In genomic region chr4:41432219-41432618, GRCh38 we compare ENCODE assay signal across 13 cellular contexts.
DNase-seq lines count a peak whose midpoint lies in the region; ATAC-seq and TF ChIP-seq lines count a peak whose summit lies in the region.
"Had no signal": no experiment of that assay in that cellular context is flagged by ENCODE, and none has a peak within 500 bp of the region (broad histone marks: within the 10 kb centered on the region; RNA-seq: fewer than 3 reads in every experiment).

No MANE protein-coding gene starts in this region.

- H3K27me3 ChIP-seq in HUES6 (ENCODE audit: control insufficient read depth, insufficient read depth, low read length) (no peaks in the 10 kb centered on the region), mesendoderm (ENCODE audit: insufficient read depth, low read length, poor library complexity) (no peaks in the 10 kb centered on the region), Karpas-422 (ENCODE audit: low read length) (no peaks in the 10 kb centered on the region)

- H3K4me1 ChIP-seq in HUES6 (ENCODE audit: control insufficient read depth, insufficient read depth, low read length) (peaks cover 67% of the 10 kb centered on the region), mesendoderm (ENCODE audit: control insufficient read depth, low read depth, low read length) (peaks cover 7% of the 10 kb centered on the region), Karpas-422 (ENCODE audit: low read length) (no peaks in the 10 kb centered on the region)

- WGBS in mesendoderm (ENCODE audit: extremely low coverage, insufficient coverage, low lambda C conversion rate) = no CpG with 5 or more reads among the region's 2 CpGs

- H4K8ac ChIP-seq in mesendoderm (ENCODE audit: low read depth, low read length) = no peak overlapping the region

- H2BK5ac ChIP-seq in mesendoderm (ENCODE audit: low read length) = peak overlapping the region; percentile 65

- peaks cover 1% of the 10 kb centered on the region for H3K36me3 Mint-ChIP-seq in chondrocyte (ENCODE audit: low read depth)
- peaks cover 3% of the 10 kb centered on the region for H3K36me3 Mint-ChIP-seq in type B pancreatic cell
- no peaks in the 10 kb centered on the region for H3K36me3 Mint-ChIP-seq in naive thymus-derived CD8-positive, alpha-beta T cell

- H3K9me3 Mint-ChIP-seq in chondrocyte (ENCODE audit: low read depth) (no peaks in the 10 kb centered on the region), type B pancreatic cell (peaks cover 3% of the 10 kb centered on the region)
- H3K9me3 Mint-ChIP-seq in naive thymus-derived CD8-positive, alpha-beta T cell = peaks cover 0 to 8% (median 3%) of the 10 kb centered on the region in 9 donors
- H3K9me3 Mint-ChIP-seq: activated CD4-positive, alpha-beta T cell treated with anti-CD3 and anti-CD28 coated beads, Interleukin-2, amount 10 ng/mL, durations not matched to agents 7 days and 5 days had no signal

- H3K4ac ChIP-seq in mesendoderm (ENCODE audit: low read depth, low read length) = no peak overlapping the region

- peaks cover 11% of the 10 kb centered on the region for H3K9me3 ChIP-seq in HUES6 (ENCODE audit: control insufficient read depth, insufficient read depth, low read depth, low read length)
- no peaks in the 10 kb centered on the region for H3K9me3 ChIP-seq in Karpas-422 (ENCODE audit: low read length)

- ATAC-seq in naive thymus-derived CD8-positive, alpha-beta T cell = no peak
- ATAC-seq: K562 had no signal

- H3K27me3 Mint-ChIP-seq in chondrocyte (ENCODE audit: low read depth) = peaks cover 2% of the 10 kb centered on the region
- no peaks in the 10 kb centered on the region for H3K27me3 Mint-ChIP-seq in type B pancreatic cell
- H3K27me3 Mint-ChIP-seq in naive thymus-derived CD8-positive, alpha-beta T cell = peaks cover 1 to 9% (median 6%) of the 10 kb centered on the region in 5 donors
- H3K27me3 Mint-ChIP-seq: activated CD4-positive, alpha-beta T cell treated with anti-CD3 and anti-CD28 coated beads, Interleukin-2, amount 10 ng/mL, durations not matched to agents 7 days and 5 days had no signal

- H3K4me1 Mint-ChIP-seq in chondrocyte (ENCODE audit: low read depth) (peaks cover 56% of the 10 kb centered on the region), type B pancreatic cell (ENCODE audit: unreplicated experiment) (peaks cover 60% of the 10 kb centered on the region)
- no peaks in the 10 kb centered on the region for H3K4me1 Mint-ChIP-seq in naive thymus-derived CD8-positive, alpha-beta T cell
- H3K4me1 Mint-ChIP-seq: activated CD4-positive, alpha-beta T cell treated with anti-CD3 and anti-CD28 coated beads, Interleukin-2, amount 10 ng/mL, durations not matched to agents 7 days and 5 days had no signal

- H3K9me2 ChIP-seq in Karpas-422 (replicated peaks; ENCODE audit: insufficient read depth, low read length) = no peaks in the 10 kb centered on the region

- no peak overlapping the region for H2AK5ac ChIP-seq in mesendoderm (ENCODE audit: low read length)

- H3K4me3 Mint-ChIP-seq in chondrocyte (ENCODE audit: unreplicated experiment) = no peak overlapping the region
- no peak overlapping the region for H3K4me3 Mint-ChIP-seq in type B pancreatic cell
- no peak overlapping the region for H3K4me3 Mint-ChIP-seq in naive thymus-derived CD8-positive, alpha-beta T cell
- H3K4me3 Mint-ChIP-seq: activated CD4-positive, alpha-beta T cell treated with anti-CD3 and anti-CD28 coated beads, Interleukin-2, amount 10 ng/mL, durations not matched to agents 7 days and 5 days had no signal

- H3K79me2 ChIP-seq in mesendoderm (ENCODE audit: control insufficient read depth, insufficient read depth, low read length) (no peaks in the 10 kb centered on the region), Karpas-422 (ENCODE audit: low read length) (no peaks in the 10 kb centered on the region)

- no peak overlapping the region for H4K5ac ChIP-seq in mesendoderm (ENCODE audit: low read length)

- H3K27ac Mint-ChIP-seq in chondrocyte (ENCODE audit: unreplicated experiment) (peak overlapping the region; percentile 28), type B pancreatic cell (peak overlapping the region; percentile 4)
- H3K27ac Mint-ChIP-seq in naive thymus-derived CD8-positive, alpha-beta T cell = no peak overlapping the region
- H3K27ac Mint-ChIP-seq: activated CD4-positive, alpha-beta T cell treated with anti-CD3 and anti-CD28 coated beads, Interleukin-2, amount 10 ng/mL, durations not matched to agents 7 days and 5 days had no signal

- H3K18ac ChIP-seq in mesendoderm (ENCODE audit: low read length) = peak overlapping the region; percentile 78

- no peak for TF ChIP-seq CTCF in chondrocyte (IDR thresholded peaks at IDR 0.05)
- TF ChIP-seq CTCF in type B pancreatic cell (conservative IDR thresholded peaks at IDR 0.05) = no peak

- POLR2A ChIA-PET in naive thymus-derived CD8-positive, alpha-beta T cell (lab: Charles Lee) = no interaction called here

- no peak overlapping the region for H3K4me3 ChIP-seq in HUES6 (ENCODE audit: low read depth, low read length)
- H3K4me3 ChIP-seq in mesendoderm (ENCODE audit: low read length) = no peak overlapping the region
- no peak overlapping the region for H3K4me3 ChIP-seq in Karpas-422 (ENCODE audit: low read length)
- H3K4me3 ChIP-seq: K562 had no signal

- H3K56ac ChIP-seq in mesendoderm (ENCODE audit: low read length) = no peak overlapping the region

- no peak overlapping the region for H2AFZ ChIP-seq in Karpas-422 (ENCODE audit: low read length)

- DNase-seq in chondrocyte (ENCODE audit: low spot score) (no peak), mesendoderm (no peak), type B pancreatic cell (ENCODE audit: extremely low spot score, unreplicated experiment) (no peak), Karpas-422 (no peak)
- DNase-seq in stimulated activated CD8-positive, alpha-beta memory T cell treated with anti-CD3 and anti-CD28 coated beads, Interleukin-4, amount 100 ng/mL, for 48 hours = no peak
- DNase-seq in naive thymus-derived CD8-positive, alpha-beta T cell = no peak
- DNase-seq: activated CD4-positive, alpha-beta T cell treated with anti-CD3 and anti-CD28 coated beads, Interleukin-2, amount 10 ng/mL, durations not matched to agents 7 days and 5 days; cerebellar nuclear complex; head of caudate nucleus; NCI-H1092; stimulated activated CD4-positive, alpha-beta T cell treated with anti-CD3 and anti-CD28 coated beads, Interleukin-4, amount 100 ng/mL, for 4 hours had no signal

- H3K4me2 ChIP-seq in mesendoderm (ENCODE audit: low read length) = no peak overlapping the region
- H3K4me2 ChIP-seq in Karpas-422 (ENCODE audit: low read depth, low read length, poor library complexity, severe bottlenecking) = no peak overlapping the region

- peak overlapping the region; percentile 20 for H2BK15ac ChIP-seq in mesendoderm (replicated peaks; ENCODE audit: low read depth)

- no peak overlapping the region for H3K23ac ChIP-seq in mesendoderm (ENCODE audit: low read length)

- H3K36me3 ChIP-seq in HUES6 (ENCODE audit: control insufficient read depth, insufficient read depth, low read length) (no peaks in the 10 kb centered on the region), mesendoderm (ENCODE audit: control insufficient read depth, insufficient read depth, low read length) (no peaks in the 10 kb centered on the region), Karpas-422 (ENCODE audit: insufficient read depth, low read length) (no peaks in the 10 kb centered on the region)

- peak overlapping the region; percentile 89 for H3K27ac ChIP-seq in HUES6 (ENCODE audit: low read depth, low read length)
- peak overlapping the region; percentile 17 for H3K27ac ChIP-seq in mesendoderm (ENCODE audit: low read depth, low read length)
- no peak overlapping the region for H3K27ac ChIP-seq in Karpas-422 (ENCODE audit: low read length)

- H4K20me1 ChIP-seq in Karpas-422 (ENCODE audit: insufficient read depth, low read depth, low read length) = no peaks in the 10 kb centered on the region

- no peaks in the 10 kb centered on the region for H3K79me1 ChIP-seq in mesendoderm (ENCODE audit: low read length)

- H3K9ac ChIP-seq in HUES6 (ENCODE audit: low read length) (peak overlapping the region; percentile 47), mesendoderm (ENCODE audit: low read length) (no peak overlapping the region), Karpas-422 (ENCODE audit: low read length) (no peak overlapping the region)

- no peak overlapping the region for H2BK120ac ChIP-seq in mesendoderm (ENCODE audit: low read depth, low read length)

Comparison
In these comparisons a context has a peak if more than half of its experiments do, and no peak if none do; other contexts are left out.
1. H3K27ac Mint-ChIP-seq: peak in chondrocyte (single experiment) and type B pancreatic cell (single experiment); none in naive thymus-derived CD8-positive, alpha-beta T cell (0 of 10).